6 cellular contexts compared by ENCODE assay signal in the genomic region with DNA sequence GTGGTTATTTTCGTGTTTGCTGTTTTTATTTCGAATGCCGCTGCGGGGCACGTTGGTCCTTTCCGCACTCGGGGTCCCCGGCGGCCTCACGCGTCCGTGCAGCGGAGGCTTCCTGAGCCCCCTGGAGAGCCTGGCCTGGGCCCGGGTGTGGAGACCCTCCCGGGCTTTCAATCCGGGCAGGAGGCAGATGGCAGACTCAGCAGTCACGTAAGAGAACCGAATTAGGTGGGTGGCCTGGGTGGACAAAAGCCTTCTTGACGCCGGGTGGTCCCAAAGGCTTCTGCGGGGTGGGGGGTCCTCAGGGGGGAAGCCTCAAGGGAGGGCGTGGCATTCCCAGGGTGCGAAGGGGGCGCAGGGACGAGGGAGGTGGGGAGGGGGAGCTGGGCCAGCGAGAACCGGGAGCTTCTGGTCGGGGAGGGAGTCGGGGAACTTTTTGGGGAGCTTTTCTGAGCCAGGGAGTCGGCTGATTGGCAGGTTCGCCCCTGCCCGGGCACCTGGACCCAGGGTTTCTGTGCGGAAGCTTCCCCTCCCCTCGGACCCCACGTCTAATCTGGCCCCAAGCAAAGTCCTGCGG. TPM values are rescaled to one million over a fixed set of nuclear protein-coding genes. Genes with fewer than 3 reads are reported as not detected.
DNase-seq lines count a peak whose midpoint lies in the region; ATAC-seq and TF ChIP-seq lines count a peak whose summit lies in the region.

No MANE protein-coding gene starts in this region.

- POLR2A ChIA-PET in MCF 10A (lab: Yijun Ruan, JAX) = interaction anchor here (1.4 kb wide), 1 partner anchor 18 kb away, joined by 4 read pairs; a partner anchor contains a TSS

- H3K9me3 Mint-ChIP-seq in MCF 10A (ENCODE audit: unreplicated experiment) = no peaks in the 10 kb centered on the region

- peak overlapping the region; percentile 94 for H3K27ac Mint-ChIP-seq in MCF 10A (ENCODE audit: low read depth, unreplicated experiment)

- H3K9me3 ChIP-seq in HAP-1 = no peaks in the 10 kb centered on the region
- no peaks in the 10 kb centered on the region for H3K9me3 ChIP-seq in neuron (ENCODE audit: low read length)

- in situ Hi-C loops in HAP-1 (cut with MboI; ENCODE audit: low sequenced_read_pairs) = no loop called here

- H3K4me1 ChIP-seq in HAP-1 (peaks cover 8% of the 10 kb centered on the region), neuron (ENCODE audit: insufficient read depth, low read length) (peaks cover 44% of the 10 kb centered on the region)

- no peak overlapping the region for H2AFZ ChIP-seq in neuron (ENCODE audit: low read depth, low read length)

- H3K4me3 Mint-ChIP-seq in MCF 10A (ENCODE audit: unreplicated experiment) = peak overlapping the region; percentile 82

- H3K36me3 Mint-ChIP-seq in MCF 10A (ENCODE audit: insufficient read depth, unreplicated experiment) = no peaks in the 10 kb centered on the region

- CTCF ChIA-PET in MCF 10A (lab: Yijun Ruan, JAX) = interaction anchor here (0.6 to 2.0 kb wide), 11 partner anchors 13 to 266 kb away, joined by 3 to 18 read pairs (median 3); a partner anchor contains a TSS

- H3K36me3 ChIP-seq in HAP-1 (replicated peaks) (peaks cover 17% of the 10 kb centered on the region), neuron (ENCODE audit: insufficient read depth, low read length) (peaks cover 5% of the 10 kb centered on the region)

- H3K4me3 ChIP-seq in HAP-1 = peak overlapping the region; percentile 87
- H3K4me3 ChIP-seq in neuron (ENCODE audit: low read length) = peak overlapping the region; percentile 52

- no peak for TF ChIP-seq CTCF in MCF 10A (IDR thresholded peaks at IDR 0.05; ENCODE audit: unreplicated experiment)

- BruUV-seq in MCF 10A (replicated peaks; lab: Mats Ljungman, UMichigan) = TSS peak; percentile 65

- intact Hi-C loops in MCF 10A (cut with micrococcal nuclease) = loop anchor here (5.0 kb wide), 1 partner anchor 61 kb away; no protein-coding TSS in a partner anchor

- peaks cover 9% of the 10 kb centered on the region for H3K4me1 Mint-ChIP-seq in MCF 10A (ENCODE audit: insufficient read depth, unreplicated experiment)

- peak in 1 of 2 experiments; percentile 53 for DNase-seq in HAP-1 (ENCODE audit: low spot score in 2 of 2)
- DNase-seq in MCF 10A (ENCODE audit: unreplicated experiment) = peak; percentile 34
- DNase-seq in dermis blood vessel endothelial cell = no peak
- no peak for DNase-seq in activated gamma-delta T cell treated with Interleukin-2 at 50 U/mL for 16 hours

- ATAC-seq in GM18868 (IDR thresholded peaks at IDR 0.05; ENCODE audit: unreplicated experiment) = no peak

- no peaks in the 10 kb centered on the region for H3K27me3 Mint-ChIP-seq in MCF 10A (ENCODE audit: insufficient read depth, unreplicated experiment)

- H3K27me3 ChIP-seq in HAP-1 (ENCODE audit: low read depth) = no peaks in the 10 kb centered on the region
- no peaks in the 10 kb centered on the region for H3K27me3 ChIP-seq in neuron (ENCODE audit: insufficient read depth, low read length)

RNA-seq across cellular contexts. Expression of a gene that starts 1.2 kb away (rescaled TPM):
- total RNA-seq in MCF 10A (2022) (42.1 and 42.6 TPM in 2 replicates), dermis blood vessel endothelial cell (49.6 and 76.9 TPM in 2 replicates)

RNA-seq across cellular contexts. Expression of a gene that starts 12.2 kb away (rescaled TPM):
- total RNA-seq in MCF 10A (2022) (7.4 and 8.8 TPM in 2 replicates), dermis blood vessel endothelial cell (75.4 and 122 TPM in 2 replicates)

RNA-seq across cellular contexts. Expression of a gene that starts 18.8 kb away (rescaled TPM):
- total RNA-seq in MCF 10A (2022) (286 and 303 TPM in 2 replicates), dermis blood vessel endothelial cell (102 and 117 TPM in 2 replicates)

RNA-seq across cellular contexts. Expression of a gene that starts 19.3 kb away (rescaled TPM):
- total RNA-seq in MCF 10A (2022) (not detected in 2 replicates), dermis blood vessel endothelial cell (not detected in 2 replicates)

RNA-seq across cellular contexts. Expression of a gene that starts 34.9 kb away (rescaled TPM):
- total RNA-seq in MCF 10A (2022) (7.9 and 11.1 TPM in 2 replicates), dermis blood vessel endothelial cell (0.17 and 0.37 TPM in 2 replicates)
